ENCODE assay signal across 1 cellular context in genomic region chr13:48094781-48095502, GRCh38.
TF ChIP-seq lines count a peak whose summit lies in the region.

Gene MED4 (minus strand): TSS chr13:48095104. CDS start chr13:48095078, 26 bp downstream.

TF ChIP-seq in HepG2, 621 proteins besides CTCF, POLR2A, EP300 and RAD21 (continued from another document and continues in another):
- peak; percentile 84; the same call in 1 of the 2 replicates for TF ChIP-seq ZNF33B (CRISPR knock-in tag; IDR thresholded peaks at IDR 0.05)
- no peak for TF ChIP-seq SETDB1 (CRISPR knock-in tag; IDR thresholded peaks at IDR 0.05; ENCODE audit: borderline replicate concordance)
- peak; percentile 80 for TF ChIP-seq ZFX (CRISPR knock-in tag; IDR thresholded peaks at IDR 0.05; ENCODE audit: low read depth)
- peak; percentile 84 for TF ChIP-seq ZNF670 (CRISPR knock-in tag; IDR thresholded peaks at IDR 0.05; ENCODE audit: borderline replicate concordance)
- peak; percentile 87; the same call in 1 of the 2 replicates for TF ChIP-seq DMAP1 (CRISPR knock-in tag; IDR thresholded peaks at IDR 0.05)
- TF ChIP-seq MTA1 (CRISPR knock-in tag; IDR thresholded peaks at IDR 0.05; ENCODE audit: borderline replicate concordance), result peak; percentile 69; the same call in 1 of the 2 replicates
- peak; percentile 71 for TF ChIP-seq GABPA (IDR thresholded peaks at IDR 0.05; ENCODE audit: low read depth, low read length)
- peak; percentile 92 for TF ChIP-seq GABPA (CRISPR knock-in tag; IDR thresholded peaks at IDR 0.05; ENCODE audit: low read depth)
- TF ChIP-seq, protein P1, sequence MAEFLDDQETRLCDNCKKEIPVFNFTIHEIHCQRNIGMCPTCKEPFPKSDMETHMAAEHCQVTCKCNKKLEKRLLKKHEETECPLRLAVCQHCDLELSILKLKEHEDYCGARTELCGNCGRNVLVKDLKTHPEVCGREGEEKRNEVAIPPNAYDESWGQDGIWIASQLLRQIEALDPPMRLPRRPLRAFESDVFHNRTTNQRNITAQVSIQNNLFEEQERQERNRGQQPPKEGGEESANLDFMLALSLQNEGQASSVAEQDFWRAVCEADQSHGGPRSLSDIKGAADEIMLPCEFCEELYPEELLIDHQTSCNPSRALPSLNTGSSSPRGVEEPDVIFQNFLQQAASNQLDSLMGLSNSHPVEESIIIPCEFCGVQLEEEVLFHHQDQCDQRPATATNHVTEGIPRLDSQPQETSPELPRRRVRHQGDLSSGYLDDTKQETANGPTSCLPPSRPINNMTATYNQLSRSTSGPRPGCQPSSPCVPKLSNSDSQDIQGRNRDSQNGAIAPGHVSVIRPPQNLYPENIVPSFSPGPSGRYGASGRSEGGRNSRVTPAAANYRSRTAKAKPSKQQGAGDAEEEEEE (CRISPR knock-in tag; IDR thresholded peaks at IDR 0.05; ENCODE audit: borderline replicate concordance), result no peak
- TF ChIP-seq DRAP1 (CRISPR knock-in tag; IDR thresholded peaks at IDR 0.05), result peak; percentile 79; the same call in 1 of the 2 replicates
- 0 out of 2 replicates have a peak, but pooled peaks have one; percentile 66 for TF ChIP-seq ZNF557 (CRISPR knock-in tag; IDR thresholded peaks at IDR 0.05)
- TF ChIP-seq NFKB2 (CRISPR knock-in tag; IDR thresholded peaks at IDR 0.05; ENCODE audit: borderline replicate concordance), result peak; percentile 41; the same call in 1 of the 2 replicates
- TF ChIP-seq ZNF776 (CRISPR knock-in tag; IDR thresholded peaks at IDR 0.05), result no peak
- TF ChIP-seq, protein P2, sequence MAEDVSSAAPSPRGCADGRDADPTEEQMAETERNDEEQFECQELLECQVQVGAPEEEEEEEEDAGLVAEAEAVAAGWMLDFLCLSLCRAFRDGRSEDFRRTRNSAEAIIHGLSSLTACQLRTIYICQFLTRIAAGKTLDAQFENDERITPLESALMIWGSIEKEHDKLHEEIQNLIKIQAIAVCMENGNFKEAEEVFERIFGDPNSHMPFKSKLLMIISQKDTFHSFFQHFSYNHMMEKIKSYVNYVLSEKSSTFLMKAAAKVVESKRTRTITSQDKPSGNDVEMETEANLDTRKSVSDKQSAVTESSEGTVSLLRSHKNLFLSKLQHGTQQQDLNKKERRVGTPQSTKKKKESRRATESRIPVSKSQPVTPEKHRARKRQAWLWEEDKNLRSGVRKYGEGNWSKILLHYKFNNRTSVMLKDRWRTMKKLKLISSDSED (CRISPR knock-in tag; IDR thresholded peaks at IDR 0.05), result no peak
- TF ChIP-seq, protein P3, sequence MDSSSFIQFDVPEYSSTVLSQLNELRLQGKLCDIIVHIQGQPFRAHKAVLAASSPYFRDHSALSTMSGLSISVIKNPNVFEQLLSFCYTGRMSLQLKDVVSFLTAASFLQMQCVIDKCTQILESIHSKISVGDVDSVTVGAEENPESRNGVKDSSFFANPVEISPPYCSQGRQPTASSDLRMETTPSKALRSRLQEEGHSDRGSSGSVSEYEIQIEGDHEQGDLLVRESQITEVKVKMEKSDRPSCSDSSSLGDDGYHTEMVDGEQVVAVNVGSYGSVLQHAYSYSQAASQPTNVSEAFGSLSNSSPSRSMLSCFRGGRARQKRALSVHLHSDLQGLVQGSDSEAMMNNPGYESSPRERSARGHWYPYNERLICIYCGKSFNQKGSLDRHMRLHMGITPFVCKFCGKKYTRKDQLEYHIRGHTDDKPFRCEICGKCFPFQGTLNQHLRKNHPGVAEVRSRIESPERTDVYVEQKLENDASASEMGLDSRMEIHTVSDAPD (CRISPR knock-in tag; IDR thresholded peaks at IDR 0.05), result no peak
- TF ChIP-seq, protein P4, sequence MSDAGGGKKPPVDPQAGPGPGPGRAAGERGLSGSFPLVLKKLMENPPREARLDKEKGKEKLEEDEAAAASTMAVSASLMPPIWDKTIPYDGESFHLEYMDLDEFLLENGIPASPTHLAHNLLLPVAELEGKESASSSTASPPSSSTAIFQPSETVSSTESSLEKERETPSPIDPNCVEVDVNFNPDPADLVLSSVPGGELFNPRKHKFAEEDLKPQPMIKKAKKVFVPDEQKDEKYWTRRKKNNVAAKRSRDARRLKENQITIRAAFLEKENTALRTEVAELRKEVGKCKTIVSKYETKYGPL (CRISPR knock-in tag; IDR thresholded peaks at IDR 0.05), result no peak; the same call in 1 of the 2 replicates
- TF ChIP-seq ZNF703 (CRISPR knock-in tag; IDR thresholded peaks at IDR 0.05; ENCODE audit: borderline replicate concordance), result no peak; the same call in 1 of the 2 replicates
- no peak for TF ChIP-seq PAX8 (CRISPR knock-in tag; IDR thresholded peaks at IDR 0.05; ENCODE audit: borderline replicate concordance)
- TF ChIP-seq, protein P5, sequence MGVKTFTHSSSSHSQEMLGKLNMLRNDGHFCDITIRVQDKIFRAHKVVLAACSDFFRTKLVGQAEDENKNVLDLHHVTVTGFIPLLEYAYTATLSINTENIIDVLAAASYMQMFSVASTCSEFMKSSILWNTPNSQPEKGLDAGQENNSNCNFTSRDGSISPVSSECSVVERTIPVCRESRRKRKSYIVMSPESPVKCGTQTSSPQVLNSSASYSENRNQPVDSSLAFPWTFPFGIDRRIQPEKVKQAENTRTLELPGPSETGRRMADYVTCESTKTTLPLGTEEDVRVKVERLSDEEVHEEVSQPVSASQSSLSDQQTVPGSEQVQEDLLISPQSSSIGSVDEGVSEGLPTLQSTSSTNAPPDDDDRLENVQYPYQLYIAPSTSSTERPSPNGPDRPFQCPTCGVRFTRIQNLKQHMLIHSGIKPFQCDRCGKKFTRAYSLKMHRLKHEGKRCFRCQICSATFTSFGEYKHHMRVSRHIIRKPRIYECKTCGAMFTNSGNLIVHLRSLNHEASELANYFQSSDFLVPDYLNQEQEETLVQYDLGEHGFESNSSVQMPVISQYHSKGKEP (CRISPR knock-in tag; IDR thresholded peaks at IDR 0.05), result peak; percentile 51; the same call in 1 of the 2 replicates
- TF ChIP-seq ZNF619 (CRISPR knock-in tag; IDR thresholded peaks at IDR 0.05), result no peak; the same call in 1 of the 2 replicates
- TF ChIP-seq GATA4 (IDR thresholded peaks at IDR 0.05; ENCODE audit: borderline replicate concordance, low read depth), result no peak; the same call in 1 of the 2 replicates
- TF ChIP-seq SSRP1 (CRISPR knock-in tag; IDR thresholded peaks at IDR 0.05), result no peak
- TF ChIP-seq POLR2G (IDR thresholded peaks at IDR 0.05; ENCODE audit: low read depth, low read length), result peak; percentile 89
- peak; percentile 79 for TF ChIP-seq ARHGAP35 (CRISPR knock-in tag; IDR thresholded peaks at IDR 0.05; ENCODE audit: borderline replicate concordance)
- no peak for TF ChIP-seq ZNF7 (CRISPR knock-in tag; IDR thresholded peaks at IDR 0.05)
- TF ChIP-seq, protein P6, sequence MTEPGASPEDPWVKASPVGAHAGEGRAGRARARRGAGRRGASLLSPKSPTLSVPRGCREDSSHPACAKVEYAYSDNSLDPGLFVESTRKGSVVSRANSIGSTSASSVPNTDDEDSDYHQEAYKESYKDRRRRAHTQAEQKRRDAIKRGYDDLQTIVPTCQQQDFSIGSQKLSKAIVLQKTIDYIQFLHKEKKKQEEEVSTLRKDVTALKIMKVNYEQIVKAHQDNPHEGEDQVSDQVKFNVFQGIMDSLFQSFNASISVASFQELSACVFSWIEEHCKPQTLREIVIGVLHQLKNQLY (CRISPR knock-in tag; IDR thresholded peaks at IDR 0.05), result peak; percentile 32; the same call in 1 of the 2 replicates
- TF ChIP-seq SMAD3 (CRISPR knock-in tag; IDR thresholded peaks at IDR 0.05), result peak; percentile 87
- TF ChIP-seq AGO1 (IDR thresholded peaks at IDR 0.05; ENCODE audit: low read depth, low read length, poor library complexity, severe bottlenecking), result peak; percentile 40
- peak; percentile 97 for TF ChIP-seq IKZF5 (CRISPR knock-in tag; IDR thresholded peaks at IDR 0.05)
- TF ChIP-seq FOXC1 (CRISPR knock-in tag; IDR thresholded peaks at IDR 0.05; ENCODE audit: borderline replicate concordance), result peak; percentile 89
- TF ChIP-seq, protein P7, sequence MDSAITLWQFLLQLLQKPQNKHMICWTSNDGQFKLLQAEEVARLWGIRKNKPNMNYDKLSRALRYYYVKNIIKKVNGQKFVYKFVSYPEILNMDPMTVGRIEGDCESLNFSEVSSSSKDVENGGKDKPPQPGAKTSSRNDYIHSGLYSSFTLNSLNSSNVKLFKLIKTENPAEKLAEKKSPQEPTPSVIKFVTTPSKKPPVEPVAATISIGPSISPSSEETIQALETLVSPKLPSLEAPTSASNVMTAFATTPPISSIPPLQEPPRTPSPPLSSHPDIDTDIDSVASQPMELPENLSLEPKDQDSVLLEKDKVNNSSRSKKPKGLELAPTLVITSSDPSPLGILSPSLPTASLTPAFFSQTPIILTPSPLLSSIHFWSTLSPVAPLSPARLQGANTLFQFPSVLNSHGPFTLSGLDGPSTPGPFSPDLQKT (CRISPR knock-in tag; IDR thresholded peaks at IDR 0.05; ENCODE audit: borderline replicate concordance), result no peak
- no peak for TF ChIP-seq TBX3 (IDR thresholded peaks at IDR 0.05; ENCODE audit: borderline replicate concordance)
- TF ChIP-seq, protein P8, sequence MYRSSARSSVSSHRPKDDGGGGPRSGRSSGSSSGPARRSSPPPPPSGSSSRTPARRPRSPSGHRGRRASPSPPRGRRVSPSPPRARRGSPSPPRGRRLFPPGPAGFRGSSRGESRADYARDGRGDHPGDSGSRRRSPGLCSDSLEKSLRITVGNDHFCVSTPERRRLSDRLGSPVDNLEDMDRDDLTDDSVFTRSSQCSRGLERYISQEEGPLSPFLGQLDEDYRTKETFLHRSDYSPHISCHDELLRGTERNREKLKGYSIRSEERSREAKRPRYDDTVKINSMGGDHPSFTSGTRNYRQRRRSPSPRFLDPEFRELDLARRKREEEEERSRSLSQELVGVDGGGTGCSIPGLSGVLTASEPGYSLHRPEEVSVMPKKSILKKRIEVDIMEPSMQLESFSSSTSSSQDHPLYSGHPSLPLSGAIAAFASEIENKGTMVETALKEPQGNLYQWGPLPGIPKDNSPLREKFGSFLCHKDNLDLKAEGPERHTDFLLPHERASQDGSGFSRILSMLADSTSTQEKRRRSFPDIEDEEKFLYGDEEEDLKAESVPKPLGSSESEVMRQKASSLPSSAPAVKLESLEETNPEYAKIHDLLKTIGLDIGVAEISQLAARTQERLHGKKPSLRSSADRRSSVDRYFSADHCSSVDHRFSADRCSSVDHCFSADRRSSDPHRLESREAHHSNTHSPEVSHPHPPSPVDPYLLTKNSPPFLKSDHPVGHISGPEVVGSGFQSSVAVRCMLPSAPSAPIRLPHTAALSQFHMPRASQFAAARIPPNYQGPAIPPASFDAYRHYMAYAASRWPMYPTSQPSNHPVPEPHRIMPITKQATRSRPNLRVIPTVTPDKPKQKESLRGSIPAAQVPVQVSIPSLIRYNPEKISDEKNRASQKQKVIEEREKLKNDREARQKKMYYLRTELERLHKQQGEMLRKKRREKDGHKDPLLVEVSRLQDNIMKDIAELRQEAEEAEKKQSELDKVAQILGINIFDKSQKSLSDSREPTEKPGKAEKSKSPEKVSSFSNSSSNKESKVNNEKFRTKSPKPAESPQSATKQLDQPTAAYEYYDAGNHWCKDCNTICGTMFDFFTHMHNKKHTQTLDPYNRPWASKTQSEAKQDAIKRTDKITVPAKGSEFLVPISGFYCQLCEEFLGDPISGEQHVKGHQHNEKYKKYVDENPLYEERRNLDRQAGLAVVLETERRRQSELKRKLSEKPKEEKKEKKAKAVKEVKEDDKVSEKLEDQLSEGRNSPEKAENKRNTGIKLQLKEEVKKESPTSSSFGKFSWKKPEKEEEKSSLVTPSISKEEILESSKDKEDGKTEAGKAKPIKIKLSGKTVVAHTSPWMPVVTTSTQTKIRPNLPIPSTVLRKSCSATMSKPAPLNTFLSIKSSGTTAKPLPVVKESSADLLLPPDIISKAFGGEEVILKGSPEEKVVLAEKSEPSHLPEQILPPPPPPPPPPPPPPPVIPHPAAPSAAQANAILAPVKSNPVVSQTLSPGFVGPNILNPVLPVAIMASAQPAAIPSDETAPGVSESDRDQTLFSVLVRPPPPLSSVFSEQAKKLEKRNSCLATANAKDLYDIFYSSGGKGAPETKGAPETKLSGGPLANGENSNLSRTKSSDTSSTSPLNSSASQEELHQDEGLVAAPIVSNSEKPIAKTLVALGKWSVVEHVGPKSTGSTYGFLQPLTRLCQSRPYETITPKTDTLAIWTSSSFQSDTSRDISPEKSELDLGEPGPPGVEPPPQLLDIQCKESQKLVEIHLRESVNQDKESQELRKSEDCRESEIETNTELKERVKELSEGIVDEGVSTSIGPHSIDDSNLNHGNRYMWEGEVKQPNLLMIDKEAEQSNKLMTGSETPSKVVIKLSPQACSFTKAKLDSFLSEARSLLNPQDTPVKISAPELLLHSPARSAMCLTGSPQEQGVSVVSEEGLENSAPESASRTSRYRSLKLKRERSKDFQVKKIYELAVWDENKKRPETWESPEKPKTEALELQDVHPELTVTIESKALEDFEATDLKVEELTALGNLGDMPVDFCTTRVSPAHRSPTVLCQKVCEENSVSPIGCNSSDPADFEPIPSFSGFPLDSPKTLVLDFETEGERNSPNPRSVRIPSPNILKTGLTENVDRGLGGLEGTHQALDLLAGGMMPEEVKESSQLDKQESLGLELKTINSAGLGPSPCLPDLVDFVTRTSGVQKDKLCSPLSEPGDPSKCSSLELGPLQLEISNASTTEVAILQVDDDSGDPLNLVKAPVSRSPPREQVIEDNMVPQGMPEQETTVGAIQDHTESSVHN (CRISPR knock-in tag; IDR thresholded peaks at IDR 0.05), result peak; percentile 52; the same call in 1 of the 2 replicates
- TF ChIP-seq TFDP2 (CRISPR knock-in tag; IDR thresholded peaks at IDR 0.05), result peak; percentile 95
- TF ChIP-seq ZNF331 (CRISPR knock-in tag; IDR thresholded peaks at IDR 0.05), result peak; percentile 90
- TF ChIP-seq SMARCE1 (IDR thresholded peaks at IDR 0.05; ENCODE audit: borderline replicate concordance), result no peak
- TF ChIP-seq ZNF543 (CRISPR knock-in tag; IDR thresholded peaks at IDR 0.05), result 0 out of 2 replicates have a peak, but pooled peaks have one; percentile 45
- TF ChIP-seq TP53 (CRISPR knock-in tag; conservative IDR thresholded peaks at IDR 0.05), result no peak
- TF ChIP-seq GLI4 (CRISPR knock-in tag; IDR thresholded peaks at IDR 0.05; ENCODE audit: borderline replicate concordance), result no peak
- TF ChIP-seq MXI1 (IDR thresholded peaks at IDR 0.05; ENCODE audit: borderline replicate concordance, low read depth, low read length), result peak; percentile 63; the same call in 1 of the 3 replicates
- TF ChIP-seq TMF1 (CRISPR knock-in tag; IDR thresholded peaks at IDR 0.05; ENCODE audit: low read depth), result 0 out of 2 replicates have a peak, but pooled peaks have one; percentile 61
- TF ChIP-seq RCOR2 (CRISPR knock-in tag; IDR thresholded peaks at IDR 0.05), result peak; percentile 47
